In the genomic region with DNA sequence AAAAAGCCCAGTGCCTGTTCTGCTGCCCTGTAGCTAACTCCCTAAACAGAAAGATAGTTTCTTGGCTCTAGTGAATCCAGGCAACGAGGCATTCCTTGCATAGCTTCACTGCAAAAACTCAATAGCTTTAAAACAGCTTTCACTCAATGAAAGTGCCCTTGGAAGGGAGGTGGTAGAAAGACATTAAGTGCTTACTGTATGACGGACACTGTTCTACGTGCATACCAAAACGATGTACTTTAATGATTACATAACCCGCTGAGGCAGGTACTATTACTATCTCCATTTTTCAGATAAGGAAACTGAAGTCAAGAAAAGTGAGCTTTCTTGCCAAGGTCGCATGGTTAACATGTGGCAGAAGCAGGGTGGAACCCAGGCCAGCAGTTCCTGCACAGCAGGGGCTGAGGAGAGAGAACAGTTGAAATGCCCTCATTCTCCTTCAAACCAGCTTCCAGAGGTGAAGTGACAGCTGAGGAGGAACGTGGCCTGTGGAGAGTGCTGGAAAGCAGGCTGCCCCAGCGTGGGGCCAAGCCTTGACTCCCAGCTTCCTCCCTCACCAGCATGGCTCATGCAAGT, we compare ENCODE assay signal across 8 cellular contexts.
DNase-seq lines count a peak whose midpoint lies in the region; ATAC-seq and TF ChIP-seq lines count a peak whose summit lies in the region.

No MANE protein-coding gene starts in this region.

- H3K27ac ChIP-seq in AG04450 (ENCODE audit: low read depth, low read length), result peak overlapping the region; percentile 96
- peak overlapping the region in 3 of 5 donors; percentile 36 to 91 (median 79) for H3K27ac ChIP-seq in adrenal gland

- H3K27ac Mint-ChIP-seq in osteocyte (ENCODE audit: unreplicated experiment), result peak overlapping the region; percentile 98

- H3K4me3 ChIP-seq in AG04450 (ENCODE audit: low read depth, low read length) (no peak overlapping the region), adrenal gland (no peak overlapping the region), fibroblast of the aortic adventitia (ENCODE audit: low read depth, low read length) (no peak overlapping the region)

- ATAC-seq in HG02981 (IDR thresholded peaks at IDR 0.05; ENCODE audit: unreplicated experiment) (no peak), HG03025 (IDR thresholded peaks at IDR 0.05; ENCODE audit: low FRiP score, unreplicated experiment) (no peak), GM21723 (IDR thresholded peaks at IDR 0.05; ENCODE audit: unreplicated experiment) (no peak)

- no peak overlapping the region for H3K4me3 Mint-ChIP-seq in osteocyte (ENCODE audit: unreplicated experiment)

- POLR2A ChIA-PET in AG04450 (lab: Yijun Ruan, JAX), result interaction anchor here (0.6 to 3.6 kb wide), 4 partner anchors 8 to 506 kb away, joined by 3 to 31 read pairs (median 4); no protein-coding TSS in a partner anchor

- H3K36me3 ChIP-seq in adrenal gland (replicated peaks in 1 of 2), result no peaks in the 10 kb centered on the region

- H3K9me3 ChIP-seq in AG04450 (ENCODE audit: control insufficient read depth, insufficient read depth, low read length), result no peaks in the 10 kb centered on the region
- H3K9me3 ChIP-seq in adrenal gland (replicated peaks in 1 of 3), result no peaks in the 10 kb centered on the region

- H3K4me1 ChIP-seq in adrenal gland (replicated peaks in 1 of 2), result peaks cover 4 to 18% of the 10 kb centered on the region in 2 donors

- no peaks in the 10 kb centered on the region for H3K27me3 Mint-ChIP-seq in osteocyte (ENCODE audit: unreplicated experiment)

- H3K9me3 Mint-ChIP-seq in osteocyte (ENCODE audit: unreplicated experiment), result no peaks in the 10 kb centered on the region

- H3K36me3 Mint-ChIP-seq in osteocyte (ENCODE audit: unreplicated experiment), result no peaks in the 10 kb centered on the region

- H3K27me3 ChIP-seq in AG04450 (ENCODE audit: control insufficient read depth, insufficient read depth, low read length) (no peaks in the 10 kb centered on the region), adrenal gland (no peaks in the 10 kb centered on the region)

- H3K4me1 Mint-ChIP-seq in osteocyte (ENCODE audit: unreplicated experiment), result peaks cover 78% of the 10 kb centered on the region

- WGBS in adrenal gland, 4 donors, result 54 to 74% (median 66%) methylated on average over 6 to 8 of the region's 8 CpGs

- no peak for TF ChIP-seq POLR2A in adrenal gland (IDR thresholded peaks at IDR 0.05)

- CTCF ChIA-PET in AG04450 (lab: Charles Lee), result interaction anchor here (1.3 to 9.5 kb wide), 6 partner anchors 8 to 298 kb away, joined by 4 to 57 read pairs (median 6); no protein-coding TSS in a partner anchor

- DNase-seq in AG04450 (ENCODE audit: low read depth, low spot score) (no peak), adrenal gland (no peak), fibroblast of the aortic adventitia (ENCODE audit: low read depth) (peak; percentile 68), osteocyte (ENCODE audit: extremely low spot score, unreplicated experiment) (no peak), COLO668 (lab: John Stamatoyannopoulos, UW; ENCODE audit: unreplicated experiment) (no peak)

- TF ChIP-seq CTCF in AG04450 (IDR thresholded peaks at IDR 0.05; ENCODE audit: low read depth, low read length) (no peak), adrenal gland (IDR thresholded peaks at IDR 0.05) (no peak), fibroblast of the aortic adventitia (IDR thresholded peaks at IDR 0.05; ENCODE audit: insufficient read depth, low read length) (no peak), osteocyte (IDR thresholded peaks at IDR 0.05) (no peak)

- intact Hi-C loops in adrenal gland (cut with DNase I), result no loop called here
